In the genomic region with DNA sequence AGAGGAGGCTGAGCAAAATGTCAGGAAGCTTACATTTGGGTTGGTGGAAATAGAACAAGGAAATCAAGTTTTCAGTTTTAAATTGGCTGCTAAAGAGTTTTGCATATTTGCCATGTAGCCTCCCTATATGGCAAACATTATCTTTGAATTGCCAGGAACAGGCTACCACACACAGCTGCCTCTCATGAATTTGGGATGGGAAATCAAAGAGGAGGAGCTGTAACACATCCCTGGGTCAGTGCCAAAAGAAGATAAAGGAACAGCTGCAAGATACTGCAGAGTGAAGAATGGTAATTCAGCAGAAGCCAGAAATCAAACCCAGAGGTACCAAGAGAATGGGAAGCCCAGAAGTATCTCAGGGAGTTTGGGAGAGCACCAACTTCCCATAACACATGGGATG, we compare ENCODE assay signal across 16 cellular contexts. TPM values are rescaled to one million over a fixed set of nuclear protein-coding genes. Genes with fewer than 3 reads are reported as not detected.
A peak's percentile ranks its signal among the peaks of the same experiment; 100 is the strongest.
DNase-seq lines count a peak whose midpoint lies in the region; ATAC-seq and TF ChIP-seq lines count a peak whose summit lies in the region.
"Had no signal": no experiment of that assay in that cellular context is flagged by ENCODE, and none has a peak within 500 bp of the region (broad histone marks: within the 10 kb centered on the region; RNA-seq: fewer than 3 reads in every experiment).

No MANE protein-coding gene starts in this region.

- CTCF ChIA-PET in SK-N-SH (lab: Yijun Ruan, JAX): interaction anchor here (1.2 kb wide), 1 partner anchor 44 kb away, joined by 4 read pairs; no protein-coding TSS in a partner anchor

- TF ChIP-seq CTCF in SK-N-SH (IDR thresholded peaks at IDR 0.05) (no peak), mucosa of descending colon (IDR thresholded peaks at IDR 0.05) (no peak)

- peak; percentile 26 for DNase-seq in SK-N-SH
- peak; percentile 72 for DNase-seq in NCI-H345 (lab: John Stamatoyannopoulos, UW)
- DNase-seq in SJCRH30: peak; percentile 28 to 63
- DNase-seq in superior temporal gyrus (ENCODE audit: extremely low spot score): peak; percentile 54
- no peak for DNase-seq in mucosa of descending colon
- DNase-seq in SHP77 (lab: John Stamatoyannopoulos, UW): no peak
- DNase-seq in germinal center (ENCODE audit: low spot score): no peak
- DNase-seq: C1 segment of cervical spinal cord; CD8-positive, alpha-beta memory T cell; DMS79 treated with DMSO at 0.1 percent for 48 hours; NCI-H1930; NCI-H2171; SIG-M5; T-helper 17 cell had no signal

- H3K27me3 ChIP-seq in SK-N-SH (ENCODE audit: insufficient read depth): no peaks in the 10 kb centered on the region
- H3K27me3 ChIP-seq in SJCRH30: no peaks in the 10 kb centered on the region

- H3K9ac ChIP-seq in SK-N-SH: no peak overlapping the region

- intact Hi-C loops in mucosa of descending colon (cut with DNase I, micrococcal nuclease): no loop called here

- H3K9me3 ChIP-seq in SK-N-SH: no peaks in the 10 kb centered on the region
- no peaks in the 10 kb centered on the region for H3K9me3 ChIP-seq in SJCRH30 (replicated peaks)
- H3K9me3 ChIP-seq in mucosa of descending colon: no peaks in the 10 kb centered on the region
- H3K9me3 ChIP-seq: A549 had no signal

- POLR2A ChIA-PET in SK-N-SH (lab: Yijun Ruan, JAX): no interaction called here

- no peaks in the 10 kb centered on the region for H3F3A ChIP-seq in SK-N-SH (replicated peaks; ENCODE audit: insufficient read depth)

- H3K36me3 ChIP-seq in SK-N-SH (replicated peaks in 1 of 2; ENCODE audit: control insufficient read depth in 1 of 2, insufficient read depth in 2 of 2, low read length in 1 of 2) (no peaks in the 10 kb centered on the region), SJCRH30 (no peaks in the 10 kb centered on the region), mucosa of descending colon (ENCODE audit: low read depth) (no peaks in the 10 kb centered on the region)

- H3K27ac ChIP-seq in SK-N-SH (ENCODE audit: low read depth in 2 of 2, low read length in 1 of 2): no peak overlapping the region
- H3K27ac ChIP-seq in SJCRH30: no peak overlapping the region
- H3K27ac ChIP-seq: A549 had no signal

- ATAC-seq in SK-N-SH treated with all-trans-retinoic acid at 6 μM for 48 hours (no peak), mucosa of descending colon (no peak)
- ATAC-seq: A549, T-helper 17 cell had no signal

- H3K4me3 ChIP-seq in SK-N-SH (ENCODE audit: low read depth in 2 of 2, low read length in 1 of 2) (no peak overlapping the region), SJCRH30 (no peak overlapping the region), mucosa of descending colon (no peak overlapping the region)
- H3K4me3 ChIP-seq: A549 had no signal

- H3K4me1 ChIP-seq in SK-N-SH (ENCODE audit: control insufficient read depth in 1 of 2, insufficient read depth in 2 of 2, low read depth in 1 of 2, low read length in 1 of 2) (no peaks in the 10 kb centered on the region; a peak in 1 of 4 replicates), SJCRH30 (no peaks in the 10 kb centered on the region), mucosa of descending colon (ENCODE audit: low read depth) (no peaks in the 10 kb centered on the region)
- H3K4me1 ChIP-seq: A549 had no signal

- H3K79me2 ChIP-seq in SK-N-SH (ENCODE audit: insufficient read depth): no peaks in the 10 kb centered on the region

- TF ChIP-seq EP300 in SK-N-SH (IDR thresholded peaks at IDR 0.05; ENCODE audit: borderline replicate concordance in 1 of 2, low read depth in 1 of 2, low read length in 1 of 2): no peak

- H3K4me2 ChIP-seq in SK-N-SH: no peak overlapping the region
- H3K4me2 ChIP-seq: A549 had no signal

- H3K9me2 ChIP-seq in SK-N-SH: no peaks in the 10 kb centered on the region

- TF ChIP-seq RAD21 in SK-N-SH (IDR thresholded peaks at IDR 0.05; ENCODE audit: low read length): no peak

- H2AFZ ChIP-seq in SK-N-SH (ENCODE audit: low read depth): no peak overlapping the region

- H4K20me1 ChIP-seq in SK-N-SH (ENCODE audit: insufficient read depth): no peaks in the 10 kb centered on the region

TF ChIP-seq in SK-N-SH, 30 proteins besides CTCF, POLR2A, EP300 and RAD21:
- TF ChIP-seq GATA2 (CRISPR knock-in tag; IDR thresholded peaks at IDR 0.05) (no peak), RCOR1 (IDR thresholded peaks at IDR 0.05; ENCODE audit: low read length) (no peak), NFIC (IDR thresholded peaks at IDR 0.05; ENCODE audit: borderline replicate concordance) (no peak), REST (IDR thresholded peaks at IDR 0.05; ENCODE audit: low read depth, low read length) (no peak)

TF ChIP-seq in SK-N-SH treated with all-trans-retinoic acid at 6 μM for 48 hours, 23 proteins besides CTCF, POLR2A, EP300 and RAD21 (continues in another document):
- TF ChIP-seq TSHZ2 (CRISPR knock-in tag; IDR thresholded peaks at IDR 0.05) (no peak), ZNF70 (CRISPR knock-in tag; IDR thresholded peaks at IDR 0.05) (no peak), TCF4 (CRISPR knock-in tag; IDR thresholded peaks at IDR 0.05; ENCODE audit: borderline replicate concordance) (no peak), POU6F1 (CRISPR knock-in tag; IDR thresholded peaks at IDR 0.05; ENCODE audit: borderline replicate concordance, low read depth) (no peak), ZNF565 (CRISPR knock-in tag; conservative IDR thresholded peaks at IDR 0.05; ENCODE audit: low read depth) (no peak), RARB (CRISPR knock-in tag; IDR thresholded peaks at IDR 0.05) (no peak), CREB5 (CRISPR knock-in tag; IDR thresholded peaks at IDR 0.05; ENCODE audit: low read depth) (no peak), PPARA (CRISPR knock-in tag; IDR thresholded peaks at IDR 0.05; ENCODE audit: borderline replicate concordance) (no peak), BACH2 (CRISPR knock-in tag; IDR thresholded peaks at IDR 0.05; ENCODE audit: borderline replicate concordance) (no peak), CSDC2 (CRISPR knock-in tag; IDR thresholded peaks at IDR 0.05) (no peak), ISL1 (CRISPR knock-in tag; IDR thresholded peaks at IDR 0.05) (no peak)

RNA-seq across cellular contexts. Expression of gene RASAL2, which starts 18.6 kb away (rescaled TPM):
- 6.9 and 10.0 TPM in 2 replicates for polyA plus RNA-seq in SK-N-SH (2012; rRNA removed)
- polyA plus RNA-seq in SK-N-SH (2012; cell fraction: cytosol; rRNA removed): 3.6 and 4.9 TPM in 2 replicates
- polyA plus RNA-seq in SK-N-SH (2012; cell fraction: nucleus; rRNA removed): 23.4 and 34.0 TPM in 2 replicates
- 7.4 and 8.1 TPM in 2 replicates for total RNA-seq in SJCRH30 (2014; rRNA removed; shearing (Covaris generic))
- 10 to 100 TPM; 13.0 to 17.5 (median 14.2) TPM for total RNA-seq in mucosa of descending colon
- polyA plus RNA-seq: CD8-positive, alpha-beta memory T cell had no signal

Comparison
In these comparisons a context has a peak if more than half of its experiments do, and no peak if none do; other contexts are left out.
1. DNase-seq: peak in SK-N-SH (single experiment), NCI-H345 (single experiment), SJCRH30 (2 of 2) and superior temporal gyrus (single experiment); none in mucosa of descending colon (0 of 3), SHP77 (0 of 2) and germinal center (single experiment).